ENCODE assay signal across 23 cellular contexts in the genomic region with DNA sequence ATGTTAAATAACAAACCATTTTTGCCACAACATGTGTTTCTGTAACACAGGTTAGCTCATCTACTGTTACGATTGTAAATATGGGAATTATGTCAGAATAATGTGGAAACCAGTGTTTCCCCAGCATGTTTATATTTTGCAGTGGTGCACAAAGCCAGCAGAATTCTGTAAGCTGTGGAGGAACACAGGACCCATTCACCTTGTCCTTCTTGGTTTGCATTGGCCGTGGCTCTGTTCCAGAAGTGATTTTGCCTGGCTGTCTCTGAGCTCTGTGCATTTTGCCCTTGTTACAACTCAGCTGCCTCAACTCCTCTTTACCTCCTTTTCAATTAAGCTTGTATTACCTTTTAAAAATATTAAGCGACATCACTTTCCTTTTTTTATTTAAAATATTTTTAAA. TPM values are rescaled to one million over a fixed set of nuclear protein-coding genes. Genes with fewer than 3 reads are reported as not detected.
DNase-seq lines count a peak whose midpoint lies in the region; ATAC-seq and TF ChIP-seq lines count a peak whose summit lies in the region.
"Had no signal": no experiment of that assay in that cellular context is flagged by ENCODE, and none has a peak within 500 bp of the region (broad histone marks: within the 10 kb centered on the region; RNA-seq: fewer than 3 reads in every experiment).

No MANE protein-coding gene starts in this region.

- no peak overlapping the region for H3K4me3 ChIP-seq in BLaER1 treated with 17β-estradiol and CSF1 and Interleukin-3, amounts not matched to agents 10 nM and 100 nM
- H3K4me3 ChIP-seq in IMR-90 (ENCODE audit: insufficient read depth, low read depth, low read length) = no peak overlapping the region
- H3K4me3 ChIP-seq in SU-DHL-6 (ENCODE audit: insufficient read depth, low read length, poor library complexity, severe bottlenecking) = peak overlapping the region; percentile 8
- H3K4me3 ChIP-seq in prostate gland = no peak overlapping the region
- H3K4me3 ChIP-seq in HAP-1 = no peak overlapping the region
- H3K4me3 ChIP-seq: BLaER1, K562, MG63, SJSA1 had no signal

- H3K4me1 ChIP-seq in BLaER1 treated with 17β-estradiol and CSF1 and Interleukin-3, amounts not matched to agents 10 nM and 100 nM = peaks cover 46 to 100% (median 73%) of the 10 kb centered on the region in 10 experiments
- H3K4me1 ChIP-seq in IMR-90 (ENCODE audit: control insufficient read depth, insufficient read depth, low read length) (peaks cover 25% of the 10 kb centered on the region), prostate gland (replicated peaks) (no peaks in the 10 kb centered on the region), HAP-1 (no peaks in the 10 kb centered on the region)

- no peaks in the 10 kb centered on the region for H3K9me2 ChIP-seq in SU-DHL-6 (replicated peaks; ENCODE audit: insufficient read depth, low read length)

- H3K27ac Mint-ChIP-seq in activated T-helper 1 cell treated with anti-CD3 and anti-CD28 coated beads, Interleukin-12 subunit alpha, Interleukin-12 subunit beta, Interleukin-2, Interleukin-4 antibody, amounts not matched to agents 30 ng/mL and 10 ng/mL and 1 ng/mL, durations not matched to agents 14 hours and 24 hours and 36 hours = no peak overlapping the region
- H3K27ac Mint-ChIP-seq: CD4-positive, alpha-beta T cell had no signal

- ATAC-seq in IMR-90 (ENCODE audit: low read depth) = peak; percentile 7; the same call in 1 of the 2 replicates
- ATAC-seq: K562, PC-3 had no signal

- H3K27me3 ChIP-seq in BLaER1 treated with 17β-estradiol and CSF1 and Interleukin-3, amounts not matched to agents 10 nM and 100 nM = no peaks in the 10 kb centered on the region
- H3K27me3 ChIP-seq in IMR-90 (ENCODE audit: control insufficient read depth, insufficient read depth, low read length) = no peaks in the 10 kb centered on the region
- no peaks in the 10 kb centered on the region for H3K27me3 ChIP-seq in SU-DHL-6 (ENCODE audit: low read length)
- H3K27me3 ChIP-seq in prostate gland (replicated peaks; ENCODE audit: insufficient read depth) = no peaks in the 10 kb centered on the region
- no peaks in the 10 kb centered on the region for H3K27me3 ChIP-seq in HAP-1 (ENCODE audit: low read depth)
- H3K27me3 ChIP-seq: BLaER1, MG63, SJSA1 had no signal

- in situ Hi-C loops in IMR-90 (cut with MboI; ENCODE audit: low sequenced_read_pairs) (no loop called here), HAP-1 (cut with MboI; ENCODE audit: low sequenced_read_pairs) (no loop called here)

- 50 to 100% methylated on average over 1 of the region's 3 CpGs for WGBS in IMR-90 (ENCODE audit: extremely low coverage in 2 of 2, insufficient read length in 1 of 2), 2 experiments
- 51% methylated on average over 3 of the region's 3 CpGs for WGBS in prostate gland

- H2BK20ac ChIP-seq in IMR-90 (ENCODE audit: low read depth, low read length) = no peak overlapping the region

- no peaks in the 10 kb centered on the region for H3K9me3 Mint-ChIP-seq in activated T-helper 1 cell treated with anti-CD3 and anti-CD28 coated beads, Interleukin-12 subunit alpha, Interleukin-12 subunit beta, Interleukin-2, Interleukin-4 antibody, amounts not matched to agents 30 ng/mL and 10 ng/mL and 1 ng/mL, durations not matched to agents 14 hours and 24 hours and 36 hours
- H3K9me3 Mint-ChIP-seq: CD4-positive, alpha-beta T cell had no signal

- H3F3A ChIP-seq in SU-DHL-6 (ENCODE audit: insufficient read depth) = peaks cover 87% of the 10 kb centered on the region

- H3K4me2 ChIP-seq in BLaER1 treated with 17β-estradiol and CSF1 and Interleukin-3, amounts not matched to agents 10 nM and 100 nM = peak overlapping the region in 6 of 11 experiments; percentile 29 to 95 (median 69); a peak in 11 of 22 replicates
- peak overlapping the region; percentile 59 for H3K4me2 ChIP-seq in IMR-90 (ENCODE audit: low read depth, low read length)
- H3K4me2 ChIP-seq in SU-DHL-6 (ENCODE audit: low read depth, low read length, poor library complexity, severe bottlenecking) = peak overlapping the region; percentile 84
- H3K4me2 ChIP-seq: BLaER1 had no signal

- no peaks in the 10 kb centered on the region for H3K4me1 Mint-ChIP-seq in activated T-helper 1 cell treated with anti-CD3 and anti-CD28 coated beads, Interleukin-12 subunit alpha, Interleukin-12 subunit beta, Interleukin-2, Interleukin-4 antibody, amounts not matched to agents 30 ng/mL and 10 ng/mL and 1 ng/mL, durations not matched to agents 14 hours and 24 hours and 36 hours (ENCODE audit: low read depth)

- H3K27ac ChIP-seq in BLaER1 treated with 17β-estradiol and CSF1 and Interleukin-3, amounts not matched to agents 10 nM and 100 nM = peak overlapping the region in 3 of 11 experiments; percentile 30 to 100 (median 96); a peak in 3 of 22 replicates
- H3K27ac ChIP-seq in IMR-90 (ENCODE audit: insufficient read depth, low read length) (no peak overlapping the region), SU-DHL-6 (ENCODE audit: low read depth, low read length) (peak overlapping the region; percentile 96), prostate gland (no peak overlapping the region)
- H3K27ac ChIP-seq: BLaER1, SJSA1 had no signal

- dilution Hi-C loops in IMR-90 (cut with HindIII; ENCODE audit: low sequenced_read_pairs, unreplicated experiment) = no loop called here

- peaks cover 9 to 41% of the 10 kb centered on the region in 2 experiments for H3K79me1 ChIP-seq in IMR-90 (ENCODE audit: low read depth in 1 of 2, low read length in 2 of 2)

- TF ChIP-seq CTCF in IMR-90 (conservative IDR thresholded peaks at IDR 0.05; ENCODE audit: low read depth, low read length) (no peak), SU-DHL-6 (IDR thresholded peaks at IDR 0.05; ENCODE audit: insufficient read depth, low read length, poor library complexity, severe bottlenecking) (no peak), prostate gland (IDR thresholded peaks at IDR 0.05) (no peak)

- TF ChIP-seq POLR2A in IMR-90 (IDR thresholded peaks at IDR 0.05; ENCODE audit: low read depth, low read length) (no peak), prostate gland (IDR thresholded peaks at IDR 0.05) (no peak)

- no peak for TF ChIP-seq RAD21 in IMR-90 (IDR thresholded peaks at IDR 0.05; ENCODE audit: low read length)

- no peak overlapping the region for H4K8ac ChIP-seq in IMR-90 (ENCODE audit: low read depth in 2 of 2, low read length in 2 of 2)

- H3K79me2 ChIP-seq in SU-DHL-6 (ENCODE audit: insufficient read depth, low read length) = peaks cover 93% of the 10 kb centered on the region

- H3K18ac ChIP-seq in IMR-90 (ENCODE audit: low read depth, low read length) = no peak overlapping the region

- no peak overlapping the region for H3K23ac ChIP-seq in IMR-90 (ENCODE audit: low read depth, low read length)

- peaks cover 23% of the 10 kb centered on the region for H3K9me1 ChIP-seq in IMR-90 (ENCODE audit: insufficient read depth, low read length)

- no peak overlapping the region for H3K14ac ChIP-seq in IMR-90 (replicated peaks; ENCODE audit: low read depth, low read length)

- no peak overlapping the region for H3K4ac ChIP-seq in IMR-90 (ENCODE audit: low read depth, low read length)

- H3K36me3 ChIP-seq in BLaER1 treated with 17β-estradiol and CSF1 and Interleukin-3, amounts not matched to agents 10 nM and 100 nM = peaks cover 0 to 31% (median 0%) of the 10 kb centered on the region in 11 experiments; a peak in 5 of 22 replicates
- H3K36me3 ChIP-seq in IMR-90 (ENCODE audit: control insufficient read depth, insufficient read depth, low read length) (no peaks in the 10 kb centered on the region), SU-DHL-6 (ENCODE audit: low read length) (no peaks in the 10 kb centered on the region), prostate gland (no peaks in the 10 kb centered on the region), HAP-1 (replicated peaks) (no peaks in the 10 kb centered on the region)
- H3K36me3 ChIP-seq: BLaER1, MG63, SJSA1 had no signal

- H4K91ac ChIP-seq in IMR-90 (ENCODE audit: insufficient read depth, low read depth, low read length) = no peak overlapping the region

- H3K56ac ChIP-seq in IMR-90 (ENCODE audit: extremely low read depth, insufficient read depth, low read length) = no peak overlapping the region

- peak; percentile 50 for DNase-seq in IMR-90
- DNase-seq in prostate gland (ENCODE audit: low spot score) = peak; percentile 66
- no peak for DNase-seq in activated T-helper 1 cell treated with anti-CD3 and anti-CD28 coated beads, Interleukin-12 subunit alpha, Interleukin-12 subunit beta, Interleukin-2, Interleukin-4 antibody, amounts not matched to agents 30 ng/mL and 10 ng/mL and 1 ng/mL, durations not matched to agents 14 hours and 24 hours and 36 hours (ENCODE audit: low spot score)
- DNase-seq in OCI-M1 (lab: John Stamatoyannopoulos, UW) = no peak
- no peak for DNase-seq in HAP-1 (ENCODE audit: low spot score in 2 of 2)
- DNase-seq: CD4-positive, alpha-beta T cell; COR-L47; DMS79 treated with DMSO at 0.1 percent for 48 hours; MG63; NCI-H1105 treated with DMSO at 0.1 percent for 48 hours; NCI-H146; NCI-H1930; NCI-H2107; NCI-H446; NCI-H524 treated with DMSO at 0.1 percent for 48 hours; NCI-H774; PC-3; T-helper 1 cell had no signal

- H3K9me3 ChIP-seq in BLaER1 treated with 17β-estradiol and CSF1 and Interleukin-3, amounts not matched to agents 10 nM and 100 nM (replicated peaks in 1 of 11) = peaks cover 0 to 8% (median 0%) of the 10 kb centered on the region in 11 experiments; a peak in 1 of 22 replicates
- no peaks in the 10 kb centered on the region for H3K9me3 ChIP-seq in IMR-90 (ENCODE audit: control insufficient read depth, insufficient read depth, low read length)
- H3K9me3 ChIP-seq in SU-DHL-6 (ENCODE audit: insufficient read depth, low read length) = no peaks in the 10 kb centered on the region
- no peaks in the 10 kb centered on the region for H3K9me3 ChIP-seq in prostate gland
- H3K9me3 ChIP-seq in HAP-1 = no peaks in the 10 kb centered on the region
- H3K9me3 ChIP-seq: BLaER1, MG63, SJSA1 had no signal

- H3K9ac ChIP-seq in BLaER1 treated with 17β-estradiol and CSF1 and Interleukin-3, amounts not matched to agents 10 nM and 100 nM = no peak overlapping the region; a peak in 1 of 22 replicates
- H3K9ac ChIP-seq in IMR-90 (ENCODE audit: low read depth, low read length) (no peak overlapping the region), SU-DHL-6 (ENCODE audit: low read length) (peak overlapping the region; percentile 69)
- H3K9ac ChIP-seq: BLaER1 had no signal

- H2AK5ac ChIP-seq in IMR-90 (ENCODE audit: low read depth, low read length) = no peak overlapping the region

- no peak overlapping the region for H2BK5ac ChIP-seq in IMR-90 (ENCODE audit: low read depth, low read length, poor library complexity, severe bottlenecking)

- H4K20me1 ChIP-seq in BLaER1 treated with 17β-estradiol and CSF1 and Interleukin-3, amounts not matched to agents 10 nM and 100 nM = peaks cover 0 to 26% (median 0%) of the 10 kb centered on the region in 11 experiments; a peak in 3 of 22 replicates
- H4K20me1 ChIP-seq in IMR-90 (ENCODE audit: insufficient read depth, low read length) = no peaks in the 10 kb centered on the region; the same call in 1 of the 2 replicates
- H4K20me1 ChIP-seq in SU-DHL-6 (ENCODE audit: low read depth, low read length) = no peaks in the 10 kb centered on the region
- H4K20me1 ChIP-seq: BLaER1 had no signal

- CTCF ChIA-PET in IMR-90 (lab: Yijun Ruan, JAX) = interaction anchor here (1.1 kb wide), 1 partner anchor 58 kb away, joined by 3 read pairs; no protein-coding TSS in a partner anchor

- H3K4me3 Mint-ChIP-seq in activated T-helper 1 cell treated with anti-CD3 and anti-CD28 coated beads, Interleukin-12 subunit alpha, Interleukin-12 subunit beta, Interleukin-2, Interleukin-4 antibody, amounts not matched to agents 30 ng/mL and 10 ng/mL and 1 ng/mL, durations not matched to agents 14 hours and 24 hours and 36 hours = no peak overlapping the region
- H3K4me3 Mint-ChIP-seq: CD4-positive, alpha-beta T cell had no signal

- peaks cover 7% of the 10 kb centered on the region for H3K27me3 Mint-ChIP-seq in activated T-helper 1 cell treated with anti-CD3 and anti-CD28 coated beads, Interleukin-12 subunit alpha, Interleukin-12 subunit beta, Interleukin-2, Interleukin-4 antibody, amounts not matched to agents 30 ng/mL and 10 ng/mL and 1 ng/mL, durations not matched to agents 14 hours and 24 hours and 36 hours (ENCODE audit: insufficient read depth)
- H3K27me3 Mint-ChIP-seq: CD4-positive, alpha-beta T cell had no signal

- H2AFZ ChIP-seq in IMR-90 (replicated peaks; ENCODE audit: low read length, poor library complexity) = no peak overlapping the region
- no peak overlapping the region for H2AFZ ChIP-seq in SU-DHL-6 (ENCODE audit: low read depth, low read length, severe bottlenecking)

- H2BK120ac ChIP-seq in IMR-90 (ENCODE audit: low read depth, low read length) = no peak overlapping the region

- no peak overlapping the region for H2AK9ac ChIP-seq in IMR-90 (replicated peaks; ENCODE audit: low read depth, low read length, poor library complexity)

- POLR2A ChIA-PET in IMR-90 (lab: Charles Lee; ENCODE audit: unreplicated experiment) = no interaction called here

- intact Hi-C loops in IMR-90 (cut with micrococcal nuclease) = no loop called here
- intact Hi-C loops in prostate gland (cut with DNase I) = no loop called here
- intact Hi-C loops in activated T-helper 1 cell treated with anti-CD3 and anti-CD28 coated beads, Interleukin-12 subunit alpha, Interleukin-12 subunit beta, Interleukin-2, Interleukin-4 antibody, amounts not matched to agents 30 ng/mL and 10 ng/mL and 1 ng/mL, durations not matched to agents 14 hours and 24 hours and 36 hours (cut with micrococcal nuclease) = no loop called here

- peaks cover 2% of the 10 kb centered on the region for H3K36me3 Mint-ChIP-seq in activated T-helper 1 cell treated with anti-CD3 and anti-CD28 coated beads, Interleukin-12 subunit alpha, Interleukin-12 subunit beta, Interleukin-2, Interleukin-4 antibody, amounts not matched to agents 30 ng/mL and 10 ng/mL and 1 ng/mL, durations not matched to agents 14 hours and 24 hours and 36 hours (ENCODE audit: low read depth)

- no peak overlapping the region for H2BK15ac ChIP-seq in IMR-90 (ENCODE audit: low read depth, low read length)

- no peak overlapping the region for H4K5ac ChIP-seq in IMR-90 (ENCODE audit: low read depth, low read length)

- no TSS peak for BruUV-seq in IMR-90 (replicated peaks; lab: Mats Ljungman, UMichigan)

RNA-seq across cellular contexts. Expression of a gene that starts 33.8 kb away (rescaled TPM):
- 7.3 and 8.1 TPM in 2 replicates for total RNA-seq in IMR-90 (2012; rRNA removed)
- polyA plus RNA-seq in IMR-90 (2012; rRNA removed) = 13.9 and 15.2 TPM in 2 replicates
- 8.0 and 14.9 TPM in 2 replicates for polyA plus RNA-seq in IMR-90 (2012; cell fraction: cytosol; rRNA removed)
- polyA plus RNA-seq in IMR-90 (2012; cell fraction: nucleus; rRNA removed; ENCODE audit: low replicate concordance) = 39.3 and 53.7 TPM in 2 replicates
- 10 to 100 TPM; 21.9 to 30.1 TPM for total RNA-seq in prostate gland
- total RNA-seq in activated T-helper 1 cell treated with anti-CD3 and anti-CD28 coated beads, Interleukin-12 subunit alpha, Interleukin-12 subunit beta, Interleukin-2, Interleukin-4 antibody, amounts not matched to agents 30 ng/mL and 10 ng/mL and 1 ng/mL, durations not matched to agents 14 hours and 24 hours and 36 hours = 0.91 and 1.5 TPM in 2 replicates

Comparison
In these comparisons a context has a peak if more than half of its experiments do, and no peak if none do; other contexts are left out.
1. DNase-seq: peak in IMR-90 (single experiment) and prostate gland (single experiment); none in activated T-helper 1 cell treated with anti-CD3 and anti-CD28 coated beads, Interleukin-12 subunit alpha, Interleukin-12 subunit beta, Interleukin-2, Interleukin-4 antibody, amounts not matched to agents 30 ng/mL and 10 ng/mL and 1 ng/mL, durations not matched to agents 14 hours and 24 hours and 36 hours (single experiment), OCI-M1 (single experiment) and HAP-1 (0 of 2).
2. Peak in every context shown above with its lines, with median percentiles within 50 percentile points of each other: H3K4me2 ChIP-seq.